In the genomic region with DNA sequence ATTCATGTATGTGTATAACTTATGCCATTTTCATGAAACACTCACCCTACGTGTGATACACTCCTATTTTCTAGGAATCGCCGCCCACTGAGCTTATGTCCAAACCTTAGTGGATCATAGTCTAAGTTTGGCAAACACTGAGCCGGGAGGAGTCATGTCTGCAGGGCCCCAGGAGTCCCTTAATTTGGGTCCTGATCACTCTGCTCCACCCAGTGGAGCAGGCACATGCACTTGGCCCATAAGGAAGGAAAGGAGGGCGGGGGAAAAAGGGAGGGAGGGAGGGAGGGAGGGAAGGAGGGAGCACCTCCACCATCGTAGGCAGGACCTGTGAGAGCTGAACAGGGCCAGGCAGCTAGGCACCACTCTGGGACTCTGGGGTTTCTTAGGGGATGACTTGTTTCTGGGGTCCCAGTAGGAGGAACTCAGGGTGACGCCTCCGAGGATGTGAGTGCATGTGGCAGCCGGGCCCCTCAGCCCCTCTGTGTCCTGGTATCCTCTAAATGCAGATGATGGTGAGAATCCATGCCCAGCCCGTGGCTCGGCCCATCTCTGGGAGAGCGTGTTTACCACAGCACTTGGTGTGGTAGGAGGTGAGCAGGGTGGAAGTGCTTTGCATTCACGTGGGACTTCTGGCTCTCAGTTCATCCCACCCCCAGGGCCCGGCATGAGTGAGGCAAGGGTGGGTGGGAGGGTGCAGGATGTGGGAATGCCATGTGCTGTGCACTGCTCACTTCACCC, we compare ENCODE assay signal across 8 cellular contexts.
A peak's percentile ranks its signal among the peaks of the same experiment; 100 is the strongest.
DNase-seq lines count a peak whose midpoint lies in the region; ATAC-seq and TF ChIP-seq lines count a peak whose summit lies in the region.

No MANE protein-coding gene starts in this region.

- DNase-seq in T-helper 17 cell = no peak
- DNase-seq in esophagus muscularis mucosa (ENCODE audit: extremely low spot score) = no peak
- peak; percentile 27 to 50 (median 44) for DNase-seq in stimulated activated CD4-positive, alpha-beta T cell treated with anti-CD3 and anti-CD28 coated beads, Interleukin-12 subunit alpha, Interleukin-12 subunit beta, amount 100 ng/mL, for 48 hours (ENCODE audit: low read depth in 2 of 3, low spot score in 1 of 3)
- no peak for DNase-seq in A673 (ENCODE audit: low spot score)
- no peak for DNase-seq in foreskin melanocyte

- H3K9me3 ChIP-seq in T-helper 17 cell (ENCODE audit: control insufficient read depth, low read length, poor library complexity, severe bottlenecking) = no peaks in the 10 kb centered on the region
- H3K9me3 ChIP-seq in esophagus muscularis mucosa = no peaks in the 10 kb centered on the region
- no peaks in the 10 kb centered on the region for H3K9me3 ChIP-seq in A673 (ENCODE audit: low read depth, low read length, poor library complexity, severe bottlenecking)

- TF ChIP-seq POLR2A in GM15510 (IDR thresholded peaks at IDR 0.05; ENCODE audit: borderline replicate concordance, extremely low read depth, insufficient read length) (peak; percentile 40), esophagus muscularis mucosa (IDR thresholded peaks at IDR 0.05; ENCODE audit: low read depth) (no peak)

- H3K27me3 ChIP-seq in esophagus muscularis mucosa (no peaks in the 10 kb centered on the region), A673 (replicated peaks; ENCODE audit: insufficient read depth, low read depth, low read length, poor library complexity) (no peaks in the 10 kb centered on the region)

- H3K4me3 Mint-ChIP-seq in T-helper 17 cell = peak overlapping the region; percentile 90

- TF ChIP-seq EP300 in esophagus muscularis mucosa (IDR thresholded peaks at IDR 0.05) = no peak

- BruUV-seq in A673 (replicated peaks; lab: Mats Ljungman, UMichigan) = no TSS peak

- 63% methylated on average over 14 of the region's 14 CpGs for WGBS in esophagus muscularis mucosa

- H3K4me3 ChIP-seq in esophagus muscularis mucosa (no peak overlapping the region), A673 (ENCODE audit: low read depth, low read length, poor library complexity, severe bottlenecking) (no peak overlapping the region)

- CTCF ChIA-PET in A673 (lab: Charles Lee) = no interaction called here

- peaks cover 28 to 34% (median 33%) of the 10 kb centered on the region in 4 donors for H3K4me1 ChIP-seq in esophagus muscularis mucosa
- no peaks in the 10 kb centered on the region for H3K4me1 ChIP-seq in A673 (ENCODE audit: insufficient read depth, low read length, poor library complexity, severe bottlenecking)

- no peaks in the 10 kb centered on the region for H3K27me3 Mint-ChIP-seq in T-helper 17 cell

- intact Hi-C loops in esophagus muscularis mucosa (cut with DNase I) (loop anchor here (5.0 kb wide), 5 partner anchors 51 to 234 kb away; a partner anchor contains a TSS), A673 (cut with micrococcal nuclease; ENCODE audit: unreplicated experiment) (loop anchor here (5.0 to 10.0 kb wide), 2 partner anchors 36 to 59 kb away; no protein-coding TSS in a partner anchor)

- POLR2A ChIA-PET in A673 (lab: Charles Lee; ENCODE audit: low non-redundant PET) = no interaction called here

- H3K36me3 Mint-ChIP-seq in T-helper 17 cell (ENCODE audit: low read depth) = no peaks in the 10 kb centered on the region

- H3K27ac ChIP-seq in esophagus muscularis mucosa (replicated peaks in 1 of 4) = peak overlapping the region; percentile 39 to 71 (median 68)
- no peak overlapping the region for H3K27ac ChIP-seq in A673 (ENCODE audit: low read depth, low read length, poor library complexity, severe bottlenecking)

- ATAC-seq in T-helper 17 cell (no peak), GM19395 (IDR thresholded peaks at IDR 0.05; ENCODE audit: unreplicated experiment) (no peak), GM19324 (IDR thresholded peaks at IDR 0.05; ENCODE audit: low FRiP score, unreplicated experiment) (no peak)

- H3K36me3 ChIP-seq in esophagus muscularis mucosa (no peaks in the 10 kb centered on the region), A673 (ENCODE audit: insufficient read depth, low read length, poor library complexity, severe bottlenecking) (no peaks in the 10 kb centered on the region)

- H3K4me1 Mint-ChIP-seq in T-helper 17 cell = peaks cover 54% of the 10 kb centered on the region

- peak overlapping the region; percentile 99 for H3K27ac Mint-ChIP-seq in T-helper 17 cell

- TF ChIP-seq CTCF in esophagus muscularis mucosa (IDR thresholded peaks at IDR 0.05) = no peak
- TF ChIP-seq CTCF in A673 (conservative IDR thresholded peaks at IDR 0.05; ENCODE audit: low read depth, low read length) = no peak

Comparison
In these comparisons a context has a peak if more than half of its experiments do, and no peak if none do; other contexts are left out.
1. DNase-seq: peak in stimulated activated CD4-positive, alpha-beta T cell treated with anti-CD3 and anti-CD28 coated beads, Interleukin-12 subunit alpha, Interleukin-12 subunit beta, amount 100 ng/mL, for 48 hours (3 of 3); none in T-helper 17 cell (0 of 3), esophagus muscularis mucosa (single experiment), A673 (single experiment) and foreskin melanocyte (single experiment).